15 cellular contexts compared by ENCODE assay signal in genomic region chr12:94297876-94298520, GRCh38.
DNase-seq lines count a peak whose midpoint lies in the region; ATAC-seq, FAIRE-seq and TF ChIP-seq lines count a peak whose summit lies in the region.
"Had no signal": no experiment of that assay in that cellular context is flagged by ENCODE, and none has a peak within 500 bp of the region (broad histone marks: within the 10 kb centered on the region; RNA-seq: fewer than 3 reads in every experiment).

No MANE protein-coding gene starts in this region.

- no peaks in the 10 kb centered on the region for H3K9me1 ChIP-seq in endothelial cell of umbilical vein (replicated peaks; ENCODE audit: control insufficient read depth, extremely low read depth, insufficient read depth, low read length)

- TF ChIP-seq CTCF in endothelial cell of umbilical vein (IDR thresholded peaks at IDR 0.05; ENCODE audit: extremely low read depth in 1 of 2, insufficient read depth in 1 of 2, low read depth in 1 of 2, low read length in 2 of 2) (no peak), glutamatergic neuron (IDR thresholded peaks at IDR 0.05; ENCODE audit: partially characterized antibody, unreplicated experiment) (no peak)

- DNase-seq in endothelial cell of umbilical vein (ENCODE audit: low read depth, low spot score), result peak; percentile 40
- DNase-seq in glutamatergic neuron, result no peak
- DNase-seq in activated CD4-positive, alpha-beta T cell treated with anti-CD3 and anti-CD28 coated beads, Interleukin-2, amount 50 U/mL, for 48 hours, result no peak
- no peak for DNase-seq in activated T-helper 1 cell treated with anti-CD3 and anti-CD28 coated beads, Interleukin-12 subunit alpha, Interleukin-12 subunit beta, Interleukin-2, Interleukin-4 antibody, amounts not matched to agents 30 ng/mL and 10 ng/mL and 1 ng/mL, durations not matched to agents 14 hours and 24 hours and 36 hours (ENCODE audit: low spot score)
- no peak for DNase-seq in iPS-NIHi11 (ENCODE audit: low spot score)
- DNase-seq: ACHN, KG1, MG63, NCI-H1105 treated with DMSO at 0.1 percent for 48 hours, NCI-H187, NCI-H774 had no signal

- H3K4me3 ChIP-seq in endothelial cell of umbilical vein (replicated peaks in 1 of 3; ENCODE audit: insufficient read depth in 1 of 3, low read depth in 1 of 3, low read length in 3 of 3) (no peak overlapping the region), mesodermal cell (ENCODE audit: extremely low read depth, insufficient read depth, low read length, poor library complexity, severe bottlenecking) (no peak overlapping the region)
- H3K4me3 ChIP-seq: MG63 had no signal

- no peaks in the 10 kb centered on the region for H3K36me3 ChIP-seq in endothelial cell of umbilical vein (ENCODE audit: control insufficient read depth in 2 of 2, extremely low read depth in 1 of 2, insufficient read depth in 2 of 2, low read length in 2 of 2)
- H3K36me3 ChIP-seq in mesodermal cell (ENCODE audit: control insufficient read depth, insufficient read depth, low read length), result peaks cover 33% of the 10 kb centered on the region
- H3K36me3 ChIP-seq: MG63 had no signal

- FAIRE-seq in endothelial cell of umbilical vein (lab: Jason Lieb, UNC), result peak; percentile 67

- H3K27ac ChIP-seq in endothelial cell of umbilical vein (ENCODE audit: insufficient read depth, low read depth, low read length) (no peak overlapping the region), mesodermal cell (ENCODE audit: low read depth, low read length, severe bottlenecking) (peak overlapping the region; percentile 5)

- no TSS peak for BruUV-seq in endothelial cell of umbilical vein (replicated peaks; lab: Mats Ljungman, UMichigan)

- POLR2A ChIA-PET in endothelial cell of umbilical vein (lab: Charles Lee), result no interaction called here

- H2AFZ ChIP-seq in endothelial cell of umbilical vein (ENCODE audit: low read depth, low read length), result no peak overlapping the region

- intact Hi-C loops in endothelial cell of umbilical vein (cut with micrococcal nuclease), result no loop called here
- intact Hi-C loops in activated T-helper 1 cell treated with anti-CD3 and anti-CD28 coated beads, Interleukin-12 subunit alpha, Interleukin-12 subunit beta, Interleukin-2, Interleukin-4 antibody, amounts not matched to agents 30 ng/mL and 10 ng/mL and 1 ng/mL, durations not matched to agents 14 hours and 24 hours and 36 hours (cut with micrococcal nuclease), result no loop called here

- 92% methylated on average over 2 of the region's 2 CpGs; no CpG with 5 or more reads in 1 of the 2 experiments for WGBS in mesodermal cell (ENCODE audit: insufficient coverage in 2 of 2), 2 experiments

- no peaks in the 10 kb centered on the region for H4K20me1 ChIP-seq in endothelial cell of umbilical vein (replicated peaks; ENCODE audit: control insufficient read depth, extremely low read depth, insufficient read depth, low read length)

- no peak overlapping the region for H3K4me2 ChIP-seq in endothelial cell of umbilical vein (ENCODE audit: insufficient read depth, low read length)

- H3K9me3 ChIP-seq in endothelial cell of umbilical vein (replicated peaks; ENCODE audit: control insufficient read depth, insufficient read depth, low read length), result no peaks in the 10 kb centered on the region
- no peaks in the 10 kb centered on the region for H3K9me3 ChIP-seq in mesodermal cell (ENCODE audit: control insufficient read depth, low read length)
- H3K9me3 ChIP-seq: MG63 had no signal

- H3K27me3 Mint-ChIP-seq in IgD-negative memory B cell, result no peaks in the 10 kb centered on the region
- no peaks in the 10 kb centered on the region for H3K27me3 Mint-ChIP-seq in stimulated activated memory B cell treated with anti-CD40 and anti-IgM and Interleukin-4, amounts not matched to agents 10 μg/mL and 1 μg/mL and 100 μg/mL, for 72 hours
- H3K27me3 Mint-ChIP-seq in glutamatergic neuron (ENCODE audit: unreplicated experiment), result no peaks in the 10 kb centered on the region
- no peaks in the 10 kb centered on the region for H3K27me3 Mint-ChIP-seq in activated T-helper 1 cell treated with anti-CD3 and anti-CD28 coated beads, Interleukin-12 subunit alpha, Interleukin-12 subunit beta, Interleukin-2, Interleukin-4 antibody, amounts not matched to agents 30 ng/mL and 10 ng/mL and 1 ng/mL, durations not matched to agents 14 hours and 24 hours and 36 hours (ENCODE audit: insufficient read depth)

- dilution Hi-C loops in endothelial cell of umbilical vein (cut with MboI; ENCODE audit: extremely low pct_ligation_motif_present, low sequenced_read_pairs), result no loop called here

- no peak overlapping the region for H3K9ac ChIP-seq in endothelial cell of umbilical vein (replicated peaks; ENCODE audit: extremely low read depth, insufficient read depth, low read length)

- H3K4me3 Mint-ChIP-seq in IgD-negative memory B cell (peak overlapping the region in 3 of 4 donors; percentile 13 to 62 (median 56)), glutamatergic neuron (ENCODE audit: unreplicated experiment) (no peak overlapping the region)
- no peak overlapping the region for H3K4me3 Mint-ChIP-seq in stimulated activated memory B cell treated with anti-CD40 and anti-IgM and Interleukin-4, amounts not matched to agents 10 μg/mL and 1 μg/mL and 100 μg/mL, for 72 hours
- no peak overlapping the region for H3K4me3 Mint-ChIP-seq in activated T-helper 1 cell treated with anti-CD3 and anti-CD28 coated beads, Interleukin-12 subunit alpha, Interleukin-12 subunit beta, Interleukin-2, Interleukin-4 antibody, amounts not matched to agents 30 ng/mL and 10 ng/mL and 1 ng/mL, durations not matched to agents 14 hours and 24 hours and 36 hours

- peaks cover 0 to 4% (median 0%) of the 10 kb centered on the region in 3 donors for H3K9me3 Mint-ChIP-seq in IgD-negative memory B cell
- H3K9me3 Mint-ChIP-seq in stimulated activated memory B cell treated with anti-CD40 and anti-IgM and Interleukin-4, amounts not matched to agents 10 μg/mL and 1 μg/mL and 100 μg/mL, for 72 hours, result peaks cover 6% of the 10 kb centered on the region
- H3K9me3 Mint-ChIP-seq in glutamatergic neuron (ENCODE audit: unreplicated experiment), result peaks cover 2% of the 10 kb centered on the region
- H3K9me3 Mint-ChIP-seq in activated T-helper 1 cell treated with anti-CD3 and anti-CD28 coated beads, Interleukin-12 subunit alpha, Interleukin-12 subunit beta, Interleukin-2, Interleukin-4 antibody, amounts not matched to agents 30 ng/mL and 10 ng/mL and 1 ng/mL, durations not matched to agents 14 hours and 24 hours and 36 hours, result peaks cover 5% of the 10 kb centered on the region

- H3K4me1 ChIP-seq in endothelial cell of umbilical vein (ENCODE audit: control insufficient read depth, extremely low read depth, insufficient read depth, low read length) (no peaks in the 10 kb centered on the region), mesodermal cell (ENCODE audit: control insufficient read depth, insufficient read depth, low read length, poor library complexity, severe bottlenecking) (peaks cover 25% of the 10 kb centered on the region)

- no peak for ATAC-seq in stimulated activated memory B cell treated with anti-CD40 and anti-IgM and Interleukin-4, amounts not matched to agents 10 μg/mL and 1 μg/mL and 100 μg/mL, for 72 hours
- ATAC-seq: HCT116 had no signal

- no peaks in the 10 kb centered on the region for H3K79me2 ChIP-seq in endothelial cell of umbilical vein (ENCODE audit: control insufficient read depth, insufficient read depth, low read length)

- H3K36me3 Mint-ChIP-seq in IgD-negative memory B cell, result peaks cover 38% of the 10 kb centered on the region
- H3K36me3 Mint-ChIP-seq in stimulated activated memory B cell treated with anti-CD40 and anti-IgM and Interleukin-4, amounts not matched to agents 10 μg/mL and 1 μg/mL and 100 μg/mL, for 72 hours, result peaks cover 76% of the 10 kb centered on the region
- H3K36me3 Mint-ChIP-seq in glutamatergic neuron (ENCODE audit: unreplicated experiment), result peaks cover 5% of the 10 kb centered on the region
- H3K36me3 Mint-ChIP-seq in activated T-helper 1 cell treated with anti-CD3 and anti-CD28 coated beads, Interleukin-12 subunit alpha, Interleukin-12 subunit beta, Interleukin-2, Interleukin-4 antibody, amounts not matched to agents 30 ng/mL and 10 ng/mL and 1 ng/mL, durations not matched to agents 14 hours and 24 hours and 36 hours (ENCODE audit: low read depth), result peaks cover 74% of the 10 kb centered on the region

- no peaks in the 10 kb centered on the region for H3K27me3 ChIP-seq in endothelial cell of umbilical vein (ENCODE audit: control insufficient read depth in 2 of 2, insufficient read depth in 2 of 2, low read length in 2 of 2)
- H3K27me3 ChIP-seq: MG63 had no signal

- H3K27ac Mint-ChIP-seq in IgD-negative memory B cell, result peak overlapping the region; percentile 89 to 94 (median 93)
- peak overlapping the region; percentile 71 for H3K27ac Mint-ChIP-seq in stimulated activated memory B cell treated with anti-CD40 and anti-IgM and Interleukin-4, amounts not matched to agents 10 μg/mL and 1 μg/mL and 100 μg/mL, for 72 hours
- no peak overlapping the region for H3K27ac Mint-ChIP-seq in glutamatergic neuron (ENCODE audit: unreplicated experiment)
- H3K27ac Mint-ChIP-seq in activated T-helper 1 cell treated with anti-CD3 and anti-CD28 coated beads, Interleukin-12 subunit alpha, Interleukin-12 subunit beta, Interleukin-2, Interleukin-4 antibody, amounts not matched to agents 30 ng/mL and 10 ng/mL and 1 ng/mL, durations not matched to agents 14 hours and 24 hours and 36 hours, result no peak overlapping the region

- H3K4me1 Mint-ChIP-seq in IgD-negative memory B cell (peaks cover 30 to 42% (median 41%) of the 10 kb centered on the region in 3 donors), glutamatergic neuron (ENCODE audit: low read depth, unreplicated experiment) (no peaks in the 10 kb centered on the region)
- peaks cover 62% of the 10 kb centered on the region for H3K4me1 Mint-ChIP-seq in stimulated activated memory B cell treated with anti-CD40 and anti-IgM and Interleukin-4, amounts not matched to agents 10 μg/mL and 1 μg/mL and 100 μg/mL, for 72 hours
- peaks cover 27% of the 10 kb centered on the region for H3K4me1 Mint-ChIP-seq in activated T-helper 1 cell treated with anti-CD3 and anti-CD28 coated beads, Interleukin-12 subunit alpha, Interleukin-12 subunit beta, Interleukin-2, Interleukin-4 antibody, amounts not matched to agents 30 ng/mL and 10 ng/mL and 1 ng/mL, durations not matched to agents 14 hours and 24 hours and 36 hours (ENCODE audit: low read depth)

- TF ChIP-seq POLR2A in endothelial cell of umbilical vein (IDR thresholded peaks at IDR 0.05; ENCODE audit: low read depth, low read length), result no peak

- CTCF ChIA-PET in endothelial cell of umbilical vein (lab: Charles Lee), result interaction anchor here (0.7 kb wide), 1 partner anchor 8 kb away, joined by 3 read pairs; no protein-coding TSS in a partner anchor

TF ChIP-seq in endothelial cell of umbilical vein, 7 proteins besides CTCF, POLR2A, EP300 and RAD21 (continues in another document):
- TF ChIP-seq EZH2 (IDR thresholded peaks at IDR 0.05; ENCODE audit: borderline replicate concordance, low read depth, low read length, severe bottlenecking) (no peak), GATA2 (IDR thresholded peaks at IDR 0.05; ENCODE audit: insufficient read depth, insufficient read length, low read depth, low read length) (no peak), FOS (IDR thresholded peaks at IDR 0.05; ENCODE audit: borderline replicate concordance, insufficient read depth, low read length) (no peak), JUN (IDR thresholded peaks at IDR 0.05; ENCODE audit: borderline replicate concordance, insufficient read depth, insufficient read length, low read depth) (no peak), MYC (IDR thresholded peaks at IDR 0.05; ENCODE audit: low read depth, low read length) (no peak)

Comparison
In these comparisons a context has a peak if more than half of its experiments do, and no peak if none do; other contexts are left out.
1. H3K27ac Mint-ChIP-seq: peak in IgD-negative memory B cell (3 of 3) and stimulated activated memory B cell treated with anti-CD40 and anti-IgM and Interleukin-4, amounts not matched to agents 10 μg/mL and 1 μg/mL and 100 μg/mL, for 72 hours (single experiment); none in glutamatergic neuron (single experiment) and activated T-helper 1 cell treated with anti-CD3 and anti-CD28 coated beads, Interleukin-12 subunit alpha, Interleukin-12 subunit beta, Interleukin-2, Interleukin-4 antibody, amounts not matched to agents 30 ng/mL and 10 ng/mL and 1 ng/mL, durations not matched to agents 14 hours and 24 hours and 36 hours (single experiment).
2. H3K4me3 Mint-ChIP-seq: peak in IgD-negative memory B cell (3 of 4); none in stimulated activated memory B cell treated with anti-CD40 and anti-IgM and Interleukin-4, amounts not matched to agents 10 μg/mL and 1 μg/mL and 100 μg/mL, for 72 hours (single experiment), glutamatergic neuron (single experiment) and activated T-helper 1 cell treated with anti-CD3 and anti-CD28 coated beads, Interleukin-12 subunit alpha, Interleukin-12 subunit beta, Interleukin-2, Interleukin-4 antibody, amounts not matched to agents 30 ng/mL and 10 ng/mL and 1 ng/mL, durations not matched to agents 14 hours and 24 hours and 36 hours (single experiment).